Comparison of ENCODE assay signal across 8 cellular contexts in genomic region chr4:22237155-22237751, GRCh38.
A peak's percentile ranks its signal among the peaks of the same experiment; 100 is the strongest.
DNase-seq lines count a peak whose midpoint lies in the region; ATAC-seq and TF ChIP-seq lines count a peak whose summit lies in the region.

No MANE protein-coding gene starts in this region.

- H3K9me3 Mint-ChIP-seq in CD8-positive, alpha-beta memory T cell, result peaks cover 5 to 17% (median 12%) of the 10 kb centered on the region in 5 donors
- peaks cover 14% of the 10 kb centered on the region for H3K9me3 Mint-ChIP-seq in glutamatergic neuron (ENCODE audit: unreplicated experiment)

- TF ChIP-seq CTCF in glutamatergic neuron (IDR thresholded peaks at IDR 0.05; ENCODE audit: partially characterized antibody, unreplicated experiment), result peak; percentile 91

- H3K36me3 Mint-ChIP-seq in CD8-positive, alpha-beta memory T cell, result no peaks in the 10 kb centered on the region
- H3K36me3 Mint-ChIP-seq in glutamatergic neuron (ENCODE audit: unreplicated experiment), result no peaks in the 10 kb centered on the region

- H3K27me3 ChIP-seq in CD8-positive, alpha-beta memory T cell (ENCODE audit: insufficient read depth, low read length, poor library complexity, severe bottlenecking), result no peaks in the 10 kb centered on the region

- H3K4me1 Mint-ChIP-seq in CD8-positive, alpha-beta memory T cell, result no peaks in the 10 kb centered on the region
- peaks cover 60% of the 10 kb centered on the region for H3K4me1 Mint-ChIP-seq in glutamatergic neuron (ENCODE audit: low read depth, unreplicated experiment)

- ATAC-seq in HG02642 (IDR thresholded peaks at IDR 0.05; ENCODE audit: poor library complexity, unreplicated experiment) (no peak), HG02970 (IDR thresholded peaks at IDR 0.05; ENCODE audit: low FRiP score, unreplicated experiment) (no peak)

- no peak overlapping the region for H3K27ac ChIP-seq in CD8-positive, alpha-beta memory T cell (ENCODE audit: low read depth, low read length)

- peak overlapping the region in 3 of 7 donors; percentile 29 to 57 (median 57) for H3K4me3 Mint-ChIP-seq in CD8-positive, alpha-beta memory T cell
- no peak overlapping the region for H3K4me3 Mint-ChIP-seq in glutamatergic neuron (ENCODE audit: unreplicated experiment)

- no peak overlapping the region for H3K4me3 ChIP-seq in CD8-positive, alpha-beta memory T cell (ENCODE audit: low read length)

- CTCF ChIA-PET in CD8-positive, alpha-beta memory T cell (lab: Charles Lee), result no interaction called here

- H3K9me3 ChIP-seq in CD8-positive, alpha-beta memory T cell (ENCODE audit: low read length), result no peaks in the 10 kb centered on the region

- POLR2A ChIA-PET in CD8-positive, alpha-beta memory T cell (lab: Charles Lee), result no interaction called here

- H3K4me1 ChIP-seq in CD8-positive, alpha-beta memory T cell (ENCODE audit: insufficient read depth, low read length), result no peaks in the 10 kb centered on the region

- no peak overlapping the region for H3K27ac Mint-ChIP-seq in CD8-positive, alpha-beta memory T cell
- H3K27ac Mint-ChIP-seq in glutamatergic neuron (ENCODE audit: unreplicated experiment), result peak overlapping the region; percentile 99

- no peaks in the 10 kb centered on the region for H3K27me3 Mint-ChIP-seq in CD8-positive, alpha-beta memory T cell
- peaks cover 7% of the 10 kb centered on the region for H3K27me3 Mint-ChIP-seq in glutamatergic neuron (ENCODE audit: unreplicated experiment)

- H3K36me3 ChIP-seq in CD8-positive, alpha-beta memory T cell (ENCODE audit: insufficient read depth, low read length), result no peaks in the 10 kb centered on the region

- DNase-seq in CD8-positive, alpha-beta memory T cell, result peak in 3 of 5 donors; percentile 5 to 55 (median 48)
- DNase-seq in Kasumi-1 (lab: John Stamatoyannopoulos, UW) (peak; percentile 7 to 13), glutamatergic neuron (peak; percentile 80), NCI-H2107 treated with DMSO at 0.1 percent for 48 hours (lab: John Stamatoyannopoulos, UW; ENCODE audit: unreplicated experiment) (no peak)
- peak; percentile 70 for DNase-seq in activated CD8-positive, alpha-beta memory T cell treated with anti-CD3 and anti-CD28 coated beads for 24 hours
- peak; percentile 30 to 40 for DNase-seq in stimulated activated CD4-positive, alpha-beta T cell treated with anti-CD3 and anti-CD28 coated beads, Interleukin-15, amount 100 ng/mL, for 48 hours (ENCODE audit: low read depth in 2 of 2)
